Comparison of ENCODE assay signal across 9 cellular contexts in the genomic region with DNA sequence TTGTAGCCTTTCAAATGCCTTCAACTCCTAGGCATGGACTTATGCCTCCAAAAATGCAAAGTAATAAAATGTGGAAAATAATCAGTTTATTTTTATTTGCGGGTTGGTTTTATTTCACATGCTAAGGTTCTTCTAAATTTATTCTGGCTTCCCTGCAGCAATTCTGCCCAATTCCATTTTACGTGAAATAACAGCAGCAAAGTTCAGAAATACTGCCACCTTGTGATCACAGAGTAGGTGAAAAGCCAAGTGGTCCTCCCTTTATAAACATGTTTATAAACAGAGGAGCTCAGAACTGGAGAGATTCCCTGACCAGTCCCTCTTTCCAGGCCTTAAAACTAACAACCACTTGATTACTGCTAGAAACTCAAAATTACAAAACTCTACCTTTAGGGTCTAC. TPM values are rescaled to one million over a fixed set of nuclear protein-coding genes. Genes with fewer than 3 reads are reported as not detected.
DNase-seq lines count a peak whose midpoint lies in the region; ATAC-seq and TF ChIP-seq lines count a peak whose summit lies in the region.
"Had no signal": no experiment of that assay in that cellular context is flagged by ENCODE, and none has a peak within 500 bp of the region (broad histone marks: within the 10 kb centered on the region; RNA-seq: fewer than 3 reads in every experiment).

No MANE protein-coding gene starts in this region.

- H3K4me1 ChIP-seq in heart right ventricle, result no peaks in the 10 kb centered on the region
- H3K4me1 ChIP-seq in right cardiac atrium (ENCODE audit: control insufficient read depth, insufficient read depth, low read length), result no peaks in the 10 kb centered on the region

- H3K27ac Mint-ChIP-seq in osteocyte (ENCODE audit: unreplicated experiment), result no peak overlapping the region
- H3K27ac Mint-ChIP-seq: activated naive CD4-positive, alpha-beta T cell treated with anti-CD3 and anti-CD28 coated beads, Interleukin-2, amount 50 U/mL, for 24 hours had no signal

- no peaks in the 10 kb centered on the region for H3K36me3 Mint-ChIP-seq in osteocyte (ENCODE audit: unreplicated experiment)
- H3K36me3 Mint-ChIP-seq: activated naive CD4-positive, alpha-beta T cell treated with anti-CD3 and anti-CD28 coated beads, Interleukin-2, amount 50 U/mL, for 24 hours had no signal

- H3K36me3 ChIP-seq in heart right ventricle, result no peaks in the 10 kb centered on the region

- H3K4me1 Mint-ChIP-seq in osteocyte (ENCODE audit: unreplicated experiment), result no peaks in the 10 kb centered on the region
- H3K4me1 Mint-ChIP-seq: activated naive CD4-positive, alpha-beta T cell treated with anti-CD3 and anti-CD28 coated beads, Interleukin-2, amount 50 U/mL, for 24 hours had no signal

- H3K9me3 ChIP-seq in heart right ventricle (no peaks in the 10 kb centered on the region), right cardiac atrium (ENCODE audit: control insufficient read depth, low read length) (no peaks in the 10 kb centered on the region)

- no peaks in the 10 kb centered on the region for H3K9me3 Mint-ChIP-seq in osteocyte (ENCODE audit: unreplicated experiment)
- H3K9me3 Mint-ChIP-seq: activated naive CD4-positive, alpha-beta T cell treated with anti-CD3 and anti-CD28 coated beads, Interleukin-2, amount 50 U/mL, for 24 hours had no signal

- ATAC-seq in heart right ventricle, result peak in 1 of 8 donors; percentile 55
- ATAC-seq in right cardiac atrium, result no peak
- ATAC-seq in GM19023 (IDR thresholded peaks at IDR 0.05; ENCODE audit: unreplicated experiment), result no peak
- ATAC-seq in HG02759 (IDR thresholded peaks at IDR 0.05; ENCODE audit: unreplicated experiment), result no peak

- no peak overlapping the region for H3K4me3 Mint-ChIP-seq in osteocyte (ENCODE audit: unreplicated experiment)
- H3K4me3 Mint-ChIP-seq: activated naive CD4-positive, alpha-beta T cell treated with anti-CD3 and anti-CD28 coated beads, Interleukin-2, amount 50 U/mL, for 24 hours had no signal

- H3K27me3 Mint-ChIP-seq in osteocyte (ENCODE audit: unreplicated experiment), result peaks cover 60% of the 10 kb centered on the region

- H3K4me3 ChIP-seq in heart right ventricle, result no peak overlapping the region
- H3K4me3 ChIP-seq in right cardiac atrium (ENCODE audit: low read length), result no peak overlapping the region
- no peak overlapping the region for H3K4me3 ChIP-seq in dorsolateral prefrontal cortex

- no peak overlapping the region for H3K27ac ChIP-seq in heart right ventricle
- no peak overlapping the region for H3K27ac ChIP-seq in right cardiac atrium (ENCODE audit: low read length)
- no peak overlapping the region for H3K27ac ChIP-seq in dorsolateral prefrontal cortex

- DNase-seq in heart right ventricle, result no peak
- DNase-seq in right cardiac atrium, result no peak
- peak; percentile 10 for DNase-seq in NCI-H1105 (lab: John Stamatoyannopoulos, UW)
- DNase-seq in dorsolateral prefrontal cortex, result no peak
- DNase-seq in osteocyte (ENCODE audit: extremely low spot score, unreplicated experiment), result no peak
- no peak for DNase-seq in HuH-7.5 (ENCODE audit: low spot score)

- TF ChIP-seq CTCF in heart right ventricle (IDR thresholded peaks at IDR 0.05) (peak in 7 of 9 donors; percentile 25 to 59 (median 51)), dorsolateral prefrontal cortex (IDR thresholded peaks at IDR 0.05 in 54 of 56, conservative IDR thresholded peaks at IDR 0.05 in 2 of 56; ENCODE audit: low read depth in 1 of 56, partially characterized antibody in 56 of 56) (peak in 53 of 56 donors; percentile 16 to 78 (median 52)), osteocyte (IDR thresholded peaks at IDR 0.05) (peak; percentile 61)

- WGBS in heart right ventricle, 2 donors, result 11 to 16% methylated on average over 2 of the region's 2 CpGs
- WGBS in right cardiac atrium, result 13% methylated on average over 2 of the region's 2 CpGs

- intact Hi-C loops in heart right ventricle (cut with DNase I) (loop anchor here in 7 of 10 donors (2.0 to 10.0 kb wide), 7 partner anchors 101 to 721 kb away; a partner anchor contains a TSS), right cardiac atrium (cut with DNase I) (loop anchor here in 2 of 4 donors (10.0 kb wide), 1 partner anchor 111 kb away; no protein-coding TSS in a partner anchor), dorsolateral prefrontal cortex (cut with DNase I) (loop anchor here (2.0 to 10.0 kb wide), 2 partner anchors 105 to 171 kb away; no protein-coding TSS in a partner anchor)

- peaks cover 0 to 40% (median 18%) of the 10 kb centered on the region in 7 donors for H3K27me3 ChIP-seq in heart right ventricle
- peaks cover 2% of the 10 kb centered on the region for H3K27me3 ChIP-seq in right cardiac atrium (ENCODE audit: control insufficient read depth, insufficient read depth)
- H3K27me3 ChIP-seq in dorsolateral prefrontal cortex, result peaks cover 0 to 17% (median 0%) of the 10 kb centered on the region in 45 donors

RNA-seq across cellular contexts. Expression of a gene that starts 14.7 kb away (rescaled TPM):
- total RNA-seq in heart right ventricle, result under 1 TPM in 4 of 10 donors, not detected in 6; 0.02 to 0.14 (median 0.04) TPM
- under 1 TPM in 1 of 2 donors, not detected in 1; under 0.01 TPM for polyA plus RNA-seq in heart right ventricle
- not detected for total RNA-seq in right cardiac atrium
- not detected for polyA plus RNA-seq in right cardiac atrium
- total RNA-seq in dorsolateral prefrontal cortex, result 10 to 100 TPM in 106 of 120 experiments, 1 to 10 TPM in 14; 6.0 to 24.0 (median 14.7) TPM
- 0.13 and 0.16 TPM in 2 replicates for total RNA-seq in osteocyte

RNA-seq across cellular contexts. Expression of a gene that starts 43.9 kb away (rescaled TPM):
- total RNA-seq in heart right ventricle, result 10 to 100 TPM; 35.3 to 49.1 (median 41.7) TPM
- 10 to 100 TPM; 33.4 to 35.6 TPM for polyA plus RNA-seq in heart right ventricle
- total RNA-seq in right cardiac atrium, result 10 to 100 TPM; 42.5 to 53.0 (median 50.8) TPM
- polyA plus RNA-seq in right cardiac atrium, result 24.6 TPM
- 10 to 100 TPM; 42.2 to 96.5 (median 73.6) TPM for total RNA-seq in dorsolateral prefrontal cortex
- total RNA-seq in osteocyte, result 79.3 and 82.1 TPM in 2 replicates

RNA-seq across cellular contexts. Expression of a gene that starts 56.6 kb away (rescaled TPM):
- total RNA-seq in heart right ventricle, result 1 to 10 TPM in 1 of 10 donors, not detected in 9; 1.2 TPM
- polyA plus RNA-seq in heart right ventricle, result not detected
- 1 to 10 TPM in 1 of 4 donors, not detected in 3; 1.8 TPM for total RNA-seq in right cardiac atrium
- polyA plus RNA-seq in right cardiac atrium, result 0.38 TPM
- total RNA-seq in dorsolateral prefrontal cortex, result not detected
- total RNA-seq in osteocyte, result not detected in 2 replicates
